In the genomic region with DNA sequence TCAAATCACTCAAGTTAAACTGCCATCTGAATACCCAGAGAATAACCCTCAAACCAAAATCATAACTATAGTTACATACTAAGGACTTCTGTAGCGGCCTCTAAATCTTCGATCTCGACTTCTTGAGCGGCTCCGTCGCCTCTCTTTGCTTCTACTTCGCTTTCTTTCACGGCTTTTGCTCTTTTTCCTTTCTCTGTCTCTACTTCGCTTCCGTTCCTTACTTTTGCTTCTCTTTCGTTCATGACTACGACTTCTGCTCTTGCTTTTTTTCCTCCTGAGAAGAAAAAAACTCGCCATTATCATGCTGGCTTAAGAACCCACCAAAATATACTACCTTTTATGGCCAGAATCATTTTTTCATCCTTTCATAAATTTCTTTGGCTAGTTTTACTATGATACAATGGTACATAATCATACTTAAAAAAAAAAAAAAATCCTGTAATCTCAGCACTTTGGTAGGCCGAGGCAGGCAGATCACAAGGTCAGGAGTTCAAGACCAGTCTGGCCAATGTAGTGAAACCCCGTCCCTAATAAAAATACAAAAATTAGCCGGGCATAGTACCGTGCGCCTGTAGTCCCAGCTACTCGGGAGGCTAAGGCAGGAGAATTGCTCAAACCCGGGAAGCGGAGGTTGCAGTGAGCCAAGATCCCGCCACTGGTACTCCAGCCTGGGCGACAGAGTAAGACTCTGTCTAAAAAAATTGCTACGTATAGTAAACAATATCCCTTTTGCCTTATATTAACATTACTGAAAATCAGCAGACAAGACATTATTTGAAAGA, we compare ENCODE assay signal across 17 cellular contexts. TPM values are rescaled to one million over a fixed set of nuclear protein-coding genes. Genes with fewer than 3 reads are reported as not detected.
DNase-seq lines count a peak whose midpoint lies in the region; ATAC-seq and TF ChIP-seq lines count a peak whose summit lies in the region.
"Had no signal": no experiment of that assay in that cellular context is flagged by ENCODE, and none has a peak within 500 bp of the region (broad histone marks: within the 10 kb centered on the region; RNA-seq: fewer than 3 reads in every experiment).

No MANE protein-coding gene starts in this region.

- H3K4me1 Mint-ChIP-seq in activated naive CD4-positive, alpha-beta T cell treated with anti-CD3 and anti-CD28 coated beads, Interleukin-2, amount 50 U/mL, for 24 hours: peaks cover 66% of the 10 kb centered on the region
- H3K4me1 Mint-ChIP-seq in T-cell (peaks cover 65 to 70% (median 67%) of the 10 kb centered on the region in 3 donors), endothelial cell (ENCODE audit: unreplicated experiment) (peaks cover 10% of the 10 kb centered on the region)
- H3K4me1 Mint-ChIP-seq in stimulated activated effector memory CD8-positive, alpha-beta T cell treated with anti-CD3 and anti-CD28 coated beads, Interleukin-12 subunit alpha, Interleukin-12 subunit beta, amount 100 ng/mL, for 72 hours: peaks cover 48% of the 10 kb centered on the region

- H3K27me3 Mint-ChIP-seq in activated naive CD4-positive, alpha-beta T cell treated with anti-CD3 and anti-CD28 coated beads, Interleukin-2, amount 50 U/mL, for 24 hours: no peaks in the 10 kb centered on the region
- no peaks in the 10 kb centered on the region for H3K27me3 Mint-ChIP-seq in T-cell
- H3K27me3 Mint-ChIP-seq in endothelial cell (ENCODE audit: unreplicated experiment): no peaks in the 10 kb centered on the region
- H3K27me3 Mint-ChIP-seq: dendritic cell treated with granulocyte-macrophage colony-stimulating factor and Interleukin-4, amounts not matched to agents 40 ng/mL and 50 ng/mL, for 4 days had no signal

- H3K36me3 Mint-ChIP-seq in activated naive CD4-positive, alpha-beta T cell treated with anti-CD3 and anti-CD28 coated beads, Interleukin-2, amount 50 U/mL, for 24 hours: peaks cover 18% of the 10 kb centered on the region
- peaks cover 37% of the 10 kb centered on the region for H3K36me3 Mint-ChIP-seq in T-cell
- peaks cover 33% of the 10 kb centered on the region for H3K36me3 Mint-ChIP-seq in endothelial cell (ENCODE audit: low read depth, unreplicated experiment)
- H3K36me3 Mint-ChIP-seq in stimulated activated effector memory CD8-positive, alpha-beta T cell treated with anti-CD3 and anti-CD28 coated beads, Interleukin-12 subunit alpha, Interleukin-12 subunit beta, amount 100 ng/mL, for 72 hours: peaks cover 100% of the 10 kb centered on the region

- DNase-seq in activated naive CD4-positive, alpha-beta T cell treated with anti-CD3 and anti-CD28 coated beads, Interleukin-2, amount 50 U/mL, for 16 hours: no peak
- DNase-seq in T-cell: no peak
- no peak for DNase-seq in endothelial cell (ENCODE audit: low spot score)
- peak in 1 of 2 donors; percentile 40 for DNase-seq in stimulated activated effector memory CD8-positive, alpha-beta T cell treated with anti-CD3 and anti-CD28 coated beads, Interleukin-12 subunit alpha, Interleukin-12 subunit beta, amount 100 ng/mL, for 72 hours (ENCODE audit: low spot score in 2 of 2)
- DNase-seq in NCI-H1417 (lab: John Stamatoyannopoulos, UW): no peak
- DNase-seq: esophagus squamous epithelium; head of caudate nucleus; KBM-7; NCI-H1417 treated with DMSO at 0.1 percent for 48 hours; NCI-H2227 treated with DMSO at 0.1 percent for 48 hours; spleen; stimulated activated naive CD4-positive, alpha-beta T cell had no signal

- POLR2A ChIA-PET in T-cell (lab: Charles Lee): interaction anchor here in 1 of 2 donors (1.1 to 4.3 kb wide), 5 partner anchors 7 to 21 kb away, joined by 8 to 29 read pairs (median 25); a partner anchor contains a TSS

- CTCF ChIA-PET in T-cell (lab: Charles Lee): interaction anchor here in 1 of 2 donors (0.5 kb wide), 1 partner anchor 276 kb away, joined by 7 read pairs; a partner anchor contains a TSS

- TF ChIP-seq CTCF in endothelial cell (IDR thresholded peaks at IDR 0.05; ENCODE audit: unreplicated experiment): no peak

- H3K4me3 Mint-ChIP-seq in activated naive CD4-positive, alpha-beta T cell treated with anti-CD3 and anti-CD28 coated beads, Interleukin-2, amount 50 U/mL, for 24 hours: peak overlapping the region; percentile 58
- H3K4me3 Mint-ChIP-seq in T-cell: peak overlapping the region; percentile 28 to 45 (median 37)
- H3K4me3 Mint-ChIP-seq in endothelial cell (ENCODE audit: unreplicated experiment): peak overlapping the region; percentile 61
- peak overlapping the region; percentile 1 for H3K4me3 Mint-ChIP-seq in stimulated activated effector memory CD8-positive, alpha-beta T cell treated with anti-CD3 and anti-CD28 coated beads, Interleukin-12 subunit alpha, Interleukin-12 subunit beta, amount 100 ng/mL, for 72 hours
- H3K4me3 Mint-ChIP-seq: dendritic cell treated with granulocyte-macrophage colony-stimulating factor and Interleukin-4, amounts not matched to agents 40 ng/mL and 50 ng/mL, for 4 days; mesothelial cell of epicardium had no signal

- no peaks in the 10 kb centered on the region for H3K9me3 Mint-ChIP-seq in activated naive CD4-positive, alpha-beta T cell treated with anti-CD3 and anti-CD28 coated beads, Interleukin-2, amount 50 U/mL, for 24 hours
- no peaks in the 10 kb centered on the region for H3K9me3 Mint-ChIP-seq in T-cell
- H3K9me3 Mint-ChIP-seq in endothelial cell (ENCODE audit: unreplicated experiment): no peaks in the 10 kb centered on the region
- H3K9me3 Mint-ChIP-seq in stimulated activated effector memory CD8-positive, alpha-beta T cell treated with anti-CD3 and anti-CD28 coated beads, Interleukin-12 subunit alpha, Interleukin-12 subunit beta, amount 100 ng/mL, for 72 hours: no peaks in the 10 kb centered on the region
- H3K9me3 Mint-ChIP-seq: dendritic cell treated with granulocyte-macrophage colony-stimulating factor and Interleukin-4, amounts not matched to agents 40 ng/mL and 50 ng/mL, for 4 days; mesothelial cell of epicardium had no signal

- H3K27ac Mint-ChIP-seq in activated naive CD4-positive, alpha-beta T cell treated with anti-CD3 and anti-CD28 coated beads, Interleukin-2, amount 50 U/mL, for 24 hours: no peak overlapping the region
- H3K27ac Mint-ChIP-seq in T-cell (peak overlapping the region in 1 of 2 donors; percentile 30), endothelial cell (ENCODE audit: unreplicated experiment) (no peak overlapping the region)
- H3K27ac Mint-ChIP-seq in stimulated activated effector memory CD8-positive, alpha-beta T cell treated with anti-CD3 and anti-CD28 coated beads, Interleukin-12 subunit alpha, Interleukin-12 subunit beta, amount 100 ng/mL, for 72 hours: no peak overlapping the region
- H3K27ac Mint-ChIP-seq: dendritic cell treated with granulocyte-macrophage colony-stimulating factor and Interleukin-4, amounts not matched to agents 40 ng/mL and 50 ng/mL, for 4 days; mesothelial cell of epicardium had no signal

- ATAC-seq in T-cell (replicated peaks in 1 of 4) (no peak), GM18511 (IDR thresholded peaks at IDR 0.05; ENCODE audit: unreplicated experiment) (no peak), GM19324 (IDR thresholded peaks at IDR 0.05; ENCODE audit: low FRiP score, unreplicated experiment) (no peak)
- ATAC-seq in stimulated activated effector memory CD8-positive, alpha-beta T cell treated with anti-CD3 and anti-CD28 coated beads, Interleukin-12 subunit alpha, Interleukin-12 subunit beta, amount 100 ng/mL, for 72 hours: no peak

RNA-seq across cellular contexts. Expression of a gene that starts 10.0 kb away (rescaled TPM):
- total RNA-seq in T-cell (100 to 1,000 TPM; 482 to 966 (median 536) TPM), endothelial cell (ENCODE audit: unreplicated experiment) (308 TPM)

RNA-seq across cellular contexts. Expression of a gene that starts 32.8 kb away (rescaled TPM):
- total RNA-seq in T-cell: 10 to 100 TPM; 38.4 to 79.7 (median 62.5) TPM
- total RNA-seq in endothelial cell (ENCODE audit: unreplicated experiment): 159 TPM

RNA-seq across cellular contexts. Expression of a gene that starts 32.9 kb away (rescaled TPM):
- total RNA-seq in T-cell: 10 to 100 TPM; 17.7 to 33.5 (median 31.2) TPM
- 18.3 TPM for total RNA-seq in endothelial cell (ENCODE audit: unreplicated experiment)

RNA-seq across cellular contexts. Expression of a gene that starts 39.8 kb away (rescaled TPM):
- total RNA-seq in T-cell: 100 to 1,000 TPM in 2 of 5 donors, 10 to 100 TPM in 3; 67.8 to 174 (median 68.9) TPM
- total RNA-seq in endothelial cell (ENCODE audit: unreplicated experiment): 101 TPM

Comparison
In these comparisons a context has a peak if more than half of its experiments do, and no peak if none do; other contexts are left out.
1. H3K4me3 Mint-ChIP-seq: peak in every context shown above with its lines; median percentile 61 in endothelial cell; 58 in activated naive CD4-positive, alpha-beta T cell treated with anti-CD3 and anti-CD28 coated beads, Interleukin-2, amount 50 U/mL, for 24 hours; 37 in T-cell; 1 in stimulated activated effector memory CD8-positive, alpha-beta T cell treated with anti-CD3 and anti-CD28 coated beads, Interleukin-12 subunit alpha, Interleukin-12 subunit beta, amount 100 ng/mL, for 72 hours.